ENCODE assay signal across 15 cellular contexts in the genomic region with DNA sequence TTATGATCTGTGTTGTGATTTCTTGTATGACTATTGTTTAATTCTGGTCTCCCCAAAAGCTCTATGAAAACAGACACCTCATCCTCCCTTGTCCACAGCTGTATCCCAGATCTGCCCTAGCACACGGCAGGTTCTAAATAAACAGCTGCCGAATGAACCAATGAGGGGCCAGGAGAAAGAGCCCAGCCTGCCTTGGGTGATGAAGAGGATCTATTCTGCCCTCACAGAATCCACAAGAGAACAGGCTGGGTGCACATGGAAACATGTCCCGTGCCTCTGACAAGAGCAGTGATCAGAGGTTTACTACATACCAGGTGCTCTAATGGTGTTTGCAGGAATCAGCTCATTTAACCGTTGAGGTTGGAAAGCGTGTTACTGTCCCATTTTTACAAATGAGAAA. TPM values are rescaled to one million over a fixed set of nuclear protein-coding genes. Genes with fewer than 3 reads are reported as not detected.
DNase-seq lines count a peak whose midpoint lies in the region; ATAC-seq and TF ChIP-seq lines count a peak whose summit lies in the region.
"Had no signal": no experiment of that assay in that cellular context is flagged by ENCODE, and none has a peak within 500 bp of the region (broad histone marks: within the 10 kb centered on the region; RNA-seq: fewer than 3 reads in every experiment).

No MANE protein-coding gene starts in this region.

- H3K27me3 ChIP-seq in left ventricle myocardium inferior (ENCODE audit: low read depth), result no peaks in the 10 kb centered on the region
- no peaks in the 10 kb centered on the region for H3K27me3 ChIP-seq in muscle layer of duodenum (ENCODE audit: low read depth, low read length)
- no peaks in the 10 kb centered on the region for H3K27me3 ChIP-seq in upper lobe of left lung

- WGBS in upper lobe of left lung, 2 donors, result 66 to 72% methylated on average over 5 of the region's 5 CpGs

- no peak for TF ChIP-seq CTCF in left ventricle myocardium inferior (IDR thresholded peaks at IDR 0.05; ENCODE audit: borderline replicate concordance)
- no peak for TF ChIP-seq CTCF in brain (conservative IDR thresholded peaks at IDR 0.05)
- no peak for TF ChIP-seq CTCF in upper lobe of left lung (IDR thresholded peaks at IDR 0.05)

- intact Hi-C loops in left ventricle myocardium inferior (cut with micrococcal nuclease), result no loop called here
- intact Hi-C loops in cardiac septum (cut with DNase I), result loop anchor here (5.0 to 10.0 kb wide), 3 partner anchors 68 to 396 kb away; a partner anchor contains a TSS

- no peak for TF ChIP-seq POLR2A in upper lobe of left lung (IDR thresholded peaks at IDR 0.05)

- DNase-seq in left ventricle myocardium inferior (no peak), cardiac septum (ENCODE audit: low spot score) (no peak), upper lobe of left lung (no peak), NCI-H524 (lab: John Stamatoyannopoulos, UW) (no peak)
- DNase-seq: activated T-cell treated with anti-CD3 and anti-CD28 coated beads, Interleukin-2, amount 50 U/mL, for 48 hours; mucosa of descending colon; NCI-H446 treated with DMSO at 0.1 percent for 48 hours; RPMI8226; small intestine had no signal

- peak overlapping the region; percentile 80 to 92 (median 90) for H3K4me3 Mint-ChIP-seq in brain

- peak overlapping the region; percentile 38 to 84 (median 72) for H3K27ac Mint-ChIP-seq in brain
- H3K27ac Mint-ChIP-seq: WTC11 had no signal

- H3K9me3 Mint-ChIP-seq in brain, result peaks cover 0 to 6% (median 0%) of the 10 kb centered on the region in 5 experiments
- H3K9me3 Mint-ChIP-seq: WTC11 had no signal

- H3K4me1 Mint-ChIP-seq in brain, result peaks cover 74% of the 10 kb centered on the region

- ATAC-seq in upper lobe of left lung (ENCODE audit: low FRiP score in 2 of 2) (no peak), GM18498 (IDR thresholded peaks at IDR 0.05; ENCODE audit: unreplicated experiment) (no peak), GM19328 (IDR thresholded peaks at IDR 0.05; ENCODE audit: unreplicated experiment) (no peak)
- ATAC-seq: mucosa of descending colon, WTC11 had no signal

- peak overlapping the region; percentile 77 for H3K4me3 ChIP-seq in left ventricle myocardium inferior
- H3K4me3 ChIP-seq in muscle layer of duodenum (ENCODE audit: low read depth in 1 of 2, low read length in 2 of 2), result peak overlapping the region in 1 of 2 donors; percentile 10
- peak overlapping the region in 1 of 4 donors; percentile 3 for H3K4me3 ChIP-seq in upper lobe of left lung
- H3K4me3 ChIP-seq: mucosa of descending colon had no signal

- peaks cover 4% of the 10 kb centered on the region for H3K36me3 Mint-ChIP-seq in brain
- H3K36me3 Mint-ChIP-seq: WTC11 had no signal

- no peaks in the 10 kb centered on the region for H3K36me3 ChIP-seq in left ventricle myocardium inferior
- no peaks in the 10 kb centered on the region for H3K36me3 ChIP-seq in muscle layer of duodenum (ENCODE audit: control insufficient read depth in 1 of 2, insufficient read depth in 2 of 2, low read length in 2 of 2)
- no peaks in the 10 kb centered on the region for H3K36me3 ChIP-seq in upper lobe of left lung

- no peak for TF ChIP-seq EP300 in upper lobe of left lung (IDR thresholded peaks at IDR 0.05)

- peaks cover 85% of the 10 kb centered on the region for H3K4me1 ChIP-seq in left ventricle myocardium inferior
- peaks cover 37 to 58% of the 10 kb centered on the region in 2 donors for H3K4me1 ChIP-seq in muscle layer of duodenum (ENCODE audit: control insufficient read depth in 1 of 2, insufficient read depth in 2 of 2, low read length in 2 of 2)
- H3K4me1 ChIP-seq in upper lobe of left lung, result peaks cover 62 to 77% (median 68%) of the 10 kb centered on the region in 4 donors

- peaks cover 5% of the 10 kb centered on the region for H3K27me3 Mint-ChIP-seq in brain

- no peaks in the 10 kb centered on the region for H3K9me3 ChIP-seq in left ventricle myocardium inferior (replicated peaks)
- no peaks in the 10 kb centered on the region for H3K9me3 ChIP-seq in muscle layer of duodenum (ENCODE audit: control insufficient read depth in 1 of 2, low read length in 2 of 2)
- no peaks in the 10 kb centered on the region for H3K9me3 ChIP-seq in upper lobe of left lung
- H3K9me3 ChIP-seq: mucosa of descending colon had no signal

- H3K27ac ChIP-seq in left ventricle myocardium inferior (replicated peaks), result peak overlapping the region; percentile 95
- peak overlapping the region; percentile 65 for H3K27ac ChIP-seq in muscle layer of duodenum (ENCODE audit: low read length)
- H3K27ac ChIP-seq in upper lobe of left lung, result peak overlapping the region; percentile 35 to 93 (median 88)

RNA-seq across cellular contexts. Expression of a gene that starts 15.6 kb away (rescaled TPM):
- not detected for total RNA-seq in left ventricle myocardium inferior
- not detected for total RNA-seq in cardiac septum
- not detected for polyA plus RNA-seq in brain (ENCODE audit: insufficient read depth, low read depth, low replicate concordance)
- total RNA-seq in upper lobe of left lung, result 1 to 10 TPM in 1 of 6 donors, under 1 TPM in 2, not detected in 3; 0.31 to 1.3 (median 0.61) TPM
- total RNA-seq: endothelial cell of umbilical vein had no signal
- polyA plus RNA-seq: endothelial cell of umbilical vein had no signal
